In genomic region chr13:77406644-77407440, GRCh38 we compare ENCODE assay signal across 1 cellular context.
TF ChIP-seq lines count a peak whose summit lies in the region.

No MANE protein-coding gene starts in this region.

TF ChIP-seq in H1, 55 proteins besides CTCF, POLR2A, EP300 and RAD21:
- TF ChIP-seq FOSL1 (IDR thresholded peaks at IDR 0.05; ENCODE audit: insufficient read depth, low read depth, low read length), result no peak
- TF ChIP-seq CBX8 (IDR thresholded peaks at IDR 0.05; ENCODE audit: borderline replicate concordance, low read depth, low read length), result no peak
- no peak for TF ChIP-seq SUZ12 (IDR thresholded peaks at IDR 0.05; ENCODE audit: low read length)
- no peak for TF ChIP-seq NRF1 (IDR thresholded peaks at IDR 0.05; ENCODE audit: low read depth, low read length)
- TF ChIP-seq SIRT6 (IDR thresholded peaks at IDR 0.05; ENCODE audit: low read length), result no peak
- no peak for TF ChIP-seq JUN (IDR thresholded peaks at IDR 0.05; ENCODE audit: low read depth, low read length)
- TF ChIP-seq TAF7 (optimal IDR thresholded peaks at IDR 0.05; ENCODE audit: borderline replicate concordance, low read depth, low read length), result no peak
- no peak for TF ChIP-seq BRCA1 (IDR thresholded peaks at IDR 0.05; ENCODE audit: low read depth, low read length)
- TF ChIP-seq EGR1 (IDR thresholded peaks at IDR 0.05; ENCODE audit: borderline replicate concordance, low read depth, low read length), result no peak
- no peak for TF ChIP-seq BCL11A (IDR thresholded peaks at IDR 0.05; ENCODE audit: low read depth in 2 of 2, low read length in 2 of 2)
- TF ChIP-seq BACH1 (IDR thresholded peaks at IDR 0.05; ENCODE audit: low read length), result no peak
- TF ChIP-seq GABPA (IDR thresholded peaks at IDR 0.05; ENCODE audit: borderline replicate concordance, insufficient read depth, low read length), result no peak
- no peak for TF ChIP-seq USF2 (IDR thresholded peaks at IDR 0.05; ENCODE audit: low read length)
- no peak for TF ChIP-seq EZH2 (IDR thresholded peaks at IDR 0.05; ENCODE audit: low read depth, low read length, severe bottlenecking)
- TF ChIP-seq ATF3 (IDR thresholded peaks at IDR 0.05; ENCODE audit: insufficient read depth, low read depth, low read length), result no peak
- no peak for TF ChIP-seq CBX5 (IDR thresholded peaks at IDR 0.05; ENCODE audit: low read depth, low read length)
- TF ChIP-seq PHF8 (conservative IDR thresholded peaks at IDR 0.05; ENCODE audit: low read depth, low read length), result no peak
- TF ChIP-seq SP2 (IDR thresholded peaks at IDR 0.05; ENCODE audit: low read length), result no peak
- TF ChIP-seq NANOG (IDR thresholded peaks at IDR 0.05; ENCODE audit: insufficient read depth, low read depth, low read length, poor library complexity, severe bottlenecking), result no peak
- no peak for TF ChIP-seq KDM1A (IDR thresholded peaks at IDR 0.05; ENCODE audit: borderline replicate concordance, low read length)
